Comparison of ENCODE assay signal across 29 cellular contexts in the genomic region with DNA sequence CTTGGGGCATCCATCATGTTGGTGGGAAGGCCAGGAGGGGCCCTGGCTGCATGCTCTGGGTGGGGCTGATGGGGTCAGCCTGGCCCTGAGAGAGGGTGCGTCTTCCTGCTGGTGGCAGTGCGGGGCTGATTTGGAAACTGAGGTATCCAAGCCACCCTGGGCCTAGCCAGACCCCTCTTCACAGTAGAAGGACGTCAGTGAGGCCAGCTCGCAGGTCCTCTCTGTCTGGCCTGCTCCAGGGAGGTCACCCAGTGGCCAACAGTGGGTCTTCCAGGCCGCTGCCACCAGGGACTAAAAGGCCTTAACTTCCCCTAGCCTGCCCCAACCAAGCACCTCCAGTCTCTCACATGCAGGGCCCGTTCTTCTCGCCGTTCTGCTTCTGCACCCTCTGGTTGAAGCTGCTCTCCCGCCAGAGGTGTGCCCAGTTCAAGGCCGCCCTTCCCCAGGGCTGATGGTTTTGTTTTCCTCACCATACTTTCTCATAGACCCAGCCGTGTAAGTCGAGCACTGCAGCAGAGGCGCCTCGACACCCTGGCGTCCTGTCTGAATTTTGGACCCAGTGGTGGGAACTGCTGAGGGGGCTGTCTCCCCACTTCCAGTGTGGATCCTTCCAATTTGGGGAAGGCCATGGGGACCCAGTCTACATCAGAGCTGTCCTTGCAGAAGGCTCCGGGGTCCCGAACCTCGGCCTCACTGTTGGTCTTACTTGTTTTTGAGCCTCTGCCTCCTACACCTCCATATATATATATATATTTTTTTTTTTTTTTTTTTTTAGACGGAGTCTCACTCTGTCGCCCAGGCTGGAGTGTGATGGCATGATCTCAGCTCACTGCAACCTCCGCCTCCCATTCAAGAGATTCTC.
"Had no signal": no experiment of that assay in that cellular context is flagged by ENCODE, and none has a peak within 500 bp of the region (broad histone marks: within the 10 kb centered on the region; RNA-seq: fewer than 3 reads in every experiment).

No MANE protein-coding gene starts in this region.

- H3K9ac ChIP-seq: neural progenitor cell, parathyroid adenoma had no signal

- H3K27me3 Mint-ChIP-seq: memory B cell; natural killer cell treated with Interleukin-12 subunit alpha and Interleukin-12 subunit beta and Interleukin-15 and Interleukin-18, amount 100 ng/mL, for 72 hours; stimulated activated naive B cell treated with anti-CD40 and anti-IgM and Interleukin-4, amounts not matched to agents 10 μg/mL and 1 μg/mL and 100 μg/mL, for 72 hours; stimulated activated naive CD8-positive, alpha-beta T cell treated with anti-CD3 and anti-CD28 coated beads, Interleukin-15, amount 100 ng/mL, for 72 hours had no signal

- H3K4me2 ChIP-seq: neural progenitor cell had no signal

- H3K9me3 Mint-ChIP-seq: immature natural killer cell; memory B cell; natural killer cell treated with Interleukin-12 subunit alpha and Interleukin-12 subunit beta and Interleukin-15 and Interleukin-18, amount 100 ng/mL, for 72 hours; stimulated activated naive B cell treated with anti-CD40 and anti-IgM and Interleukin-4, amounts not matched to agents 10 μg/mL and 1 μg/mL and 100 μg/mL, for 72 hours; stimulated activated naive CD8-positive, alpha-beta T cell treated with anti-CD3 and anti-CD28 coated beads, Interleukin-15, amount 100 ng/mL, for 72 hours had no signal

- ATAC-seq: heart left ventricle; left cardiac atrium; lower lobe of right lung; psoas muscle; sciatic nerve; stimulated activated naive B cell treated with anti-CD40 and anti-IgM and Interleukin-4, amounts not matched to agents 10 μg/mL and 1 μg/mL and 100 μg/mL, for 72 hours; stimulated activated naive CD8-positive, alpha-beta T cell treated with anti-CD3 and anti-CD28 coated beads, Interleukin-15, amount 100 ng/mL, for 72 hours had no signal

- H3K27me3 ChIP-seq: colonic mucosa, heart left ventricle, neural progenitor cell, spleen, transverse colon had no signal

- H2AFZ ChIP-seq: neural progenitor cell, parathyroid adenoma had no signal

- H3K36me3 ChIP-seq: colonic mucosa, heart left ventricle, left ventricle myocardium inferior, lower lobe of right lung, neural progenitor cell, spleen, thoracic aorta, transverse colon had no signal

- H3K27ac Mint-ChIP-seq: immature natural killer cell; memory B cell; natural killer cell treated with Interleukin-12 subunit alpha and Interleukin-12 subunit beta and Interleukin-15 and Interleukin-18, amount 100 ng/mL, for 72 hours; stimulated activated naive B cell treated with anti-CD40 and anti-IgM and Interleukin-4, amounts not matched to agents 10 μg/mL and 1 μg/mL and 100 μg/mL, for 72 hours; stimulated activated naive CD8-positive, alpha-beta T cell treated with anti-CD3 and anti-CD28 coated beads, Interleukin-15, amount 100 ng/mL, for 72 hours had no signal

- DNase-seq: cerebellar nuclear complex; colonic mucosa; dermis blood vessel endothelial cell; effector CD4-positive, alpha-beta T cell; heart left ventricle; immature natural killer cell; left cardiac atrium; left ventricle myocardium inferior; lower lobe of right lung; midbrain; occipital lobe; psoas muscle; retina; spleen; stimulated activated CD4-positive, alpha-beta T cell treated with anti-CD3 and anti-CD28 coated beads, Interleukin-15, amount 100 ng/mL, for 24 hours; stimulated activated CD4-positive, alpha-beta T cell treated with anti-CD3 and anti-CD28 coated beads, Interleukin-1b, Interleukin-23, amount 100 ng/mL, for 48 hours; stimulated activated CD4-positive, alpha-beta T cell treated with anti-CD3 and anti-CD28 coated beads, Interleukin-4, amount 100 ng/mL, for 24 hours; stimulated activated naive B cell treated with anti-CD40 and anti-IgM and Interleukin-4, amounts not matched to agents 10 μg/mL and 1 μg/mL and 100 μg/mL, for 72 hours; stimulated activated naive CD8-positive, alpha-beta T cell treated with anti-CD3 and anti-CD28 coated beads, Interleukin-15, amount 100 ng/mL, for 72 hours; substantia nigra; transverse colon had no signal

- H3K27ac ChIP-seq: colonic mucosa, left ventricle myocardium inferior, lower lobe of right lung, neural progenitor cell, parathyroid adenoma, psoas muscle, spleen, thoracic aorta had no signal

- H3K4me1 ChIP-seq: colonic mucosa, parathyroid adenoma, psoas muscle had no signal

- H3K9me3 ChIP-seq: colonic mucosa, heart left ventricle, left ventricle myocardium inferior, lower lobe of right lung, psoas muscle, spleen, thoracic aorta, transverse colon had no signal

- H3K79me2 ChIP-seq: parathyroid adenoma had no signal

- H3K36me3 Mint-ChIP-seq: immature natural killer cell; natural killer cell treated with Interleukin-12 subunit alpha and Interleukin-12 subunit beta and Interleukin-15 and Interleukin-18, amount 100 ng/mL, for 72 hours had no signal

- H3K4me3 Mint-ChIP-seq: immature natural killer cell; memory B cell; natural killer cell treated with Interleukin-12 subunit alpha and Interleukin-12 subunit beta and Interleukin-15 and Interleukin-18, amount 100 ng/mL, for 72 hours; neural progenitor cell; stimulated activated naive B cell treated with anti-CD40 and anti-IgM and Interleukin-4, amounts not matched to agents 10 μg/mL and 1 μg/mL and 100 μg/mL, for 72 hours; stimulated activated naive CD8-positive, alpha-beta T cell treated with anti-CD3 and anti-CD28 coated beads, Interleukin-15, amount 100 ng/mL, for 72 hours had no signal

- FAIRE-seq: frontal cortex, keratinocyte had no signal

- H3K4me1 Mint-ChIP-seq: immature natural killer cell; memory B cell; stimulated activated naive B cell treated with anti-CD40 and anti-IgM and Interleukin-4, amounts not matched to agents 10 μg/mL and 1 μg/mL and 100 μg/mL, for 72 hours; stimulated activated naive CD8-positive, alpha-beta T cell treated with anti-CD3 and anti-CD28 coated beads, Interleukin-15, amount 100 ng/mL, for 72 hours had no signal

- H3K4me3 ChIP-seq: colonic mucosa, heart left ventricle, left ventricle myocardium inferior, lower lobe of right lung, neural progenitor cell, psoas muscle, spleen, thoracic aorta, transverse colon had no signal
